ENCODE assay signal across 14 cellular contexts in genomic region chr15:44715797-44716334, GRCh38.
DNase-seq lines count a peak whose midpoint lies in the region; ATAC-seq and TF ChIP-seq lines count a peak whose summit lies in the region.
"Had no signal": no experiment of that assay in that cellular context is flagged by ENCODE, and none has a peak within 500 bp of the region (broad histone marks: within the 10 kb centered on the region; RNA-seq: fewer than 3 reads in every experiment).

No MANE protein-coding gene starts in this region.

- H3K36me3 ChIP-seq in MM.1S (replicated peaks; ENCODE audit: insufficient read depth, low read length), result peaks cover 32% of the 10 kb centered on the region

- H3K27ac ChIP-seq in MM.1S (ENCODE audit: low read length), result no peak overlapping the region
- H3K27ac ChIP-seq: parathyroid adenoma had no signal

- H3F3A ChIP-seq in MM.1S (ENCODE audit: insufficient read depth, low read length), result peaks cover 81% of the 10 kb centered on the region

- H3K4me3 Mint-ChIP-seq in activated naive CD4-positive, alpha-beta T cell treated with anti-CD3 and anti-CD28 coated beads, Interleukin-2, amount 10 ng/mL, durations not matched to agents 7 days and 5 days, result peak overlapping the region; percentile 99
- H3K4me3 Mint-ChIP-seq in dendritic cell treated with granulocyte-macrophage colony-stimulating factor and Interleukin-4, amounts not matched to agents 40 ng/mL and 50 ng/mL, for 4 days, result peak overlapping the region; percentile 18
- peak overlapping the region; percentile 99 for H3K4me3 Mint-ChIP-seq in stimulated activated effector memory CD8-positive, alpha-beta T cell treated with anti-CD3 and anti-CD28 coated beads, Interleukin-12 subunit alpha, Interleukin-12 subunit beta, amount 100 ng/mL, for 72 hours
- H3K4me3 Mint-ChIP-seq: GM23338, WTC11 had no signal

- H3K79me2 ChIP-seq in MM.1S (ENCODE audit: low read length), result peaks cover 57% of the 10 kb centered on the region
- H3K79me2 ChIP-seq: parathyroid adenoma had no signal

- peaks cover 65% of the 10 kb centered on the region for H3K4me1 ChIP-seq in MM.1S (ENCODE audit: low read length)
- H3K4me1 ChIP-seq: parathyroid adenoma had no signal

- H3K9me3 ChIP-seq in MM.1S (replicated peaks; ENCODE audit: insufficient read depth, low read length), result no peaks in the 10 kb centered on the region

- H3K9ac ChIP-seq in MM.1S (ENCODE audit: low read length), result no peak overlapping the region
- H3K9ac ChIP-seq: parathyroid adenoma had no signal

- peaks cover 83% of the 10 kb centered on the region for H3K36me3 Mint-ChIP-seq in activated naive CD4-positive, alpha-beta T cell treated with anti-CD3 and anti-CD28 coated beads, Interleukin-2, amount 10 ng/mL, durations not matched to agents 7 days and 5 days
- H3K36me3 Mint-ChIP-seq in dendritic cell treated with granulocyte-macrophage colony-stimulating factor and Interleukin-4, amounts not matched to agents 40 ng/mL and 50 ng/mL, for 4 days (ENCODE audit: low read depth), result peaks cover 93% of the 10 kb centered on the region
- H3K36me3 Mint-ChIP-seq in stimulated activated effector memory CD8-positive, alpha-beta T cell treated with anti-CD3 and anti-CD28 coated beads, Interleukin-12 subunit alpha, Interleukin-12 subunit beta, amount 100 ng/mL, for 72 hours, result peaks cover 100% of the 10 kb centered on the region

- H2AFZ ChIP-seq in MM.1S (ENCODE audit: low read length), result no peak overlapping the region
- H2AFZ ChIP-seq: GM23338, parathyroid adenoma had no signal

- H3K4me1 Mint-ChIP-seq in activated naive CD4-positive, alpha-beta T cell treated with anti-CD3 and anti-CD28 coated beads, Interleukin-2, amount 10 ng/mL, durations not matched to agents 7 days and 5 days, result peaks cover 63% of the 10 kb centered on the region
- peaks cover 36% of the 10 kb centered on the region for H3K4me1 Mint-ChIP-seq in dendritic cell treated with granulocyte-macrophage colony-stimulating factor and Interleukin-4, amounts not matched to agents 40 ng/mL and 50 ng/mL, for 4 days (ENCODE audit: low read depth)
- peaks cover 85% of the 10 kb centered on the region for H3K4me1 Mint-ChIP-seq in stimulated activated effector memory CD8-positive, alpha-beta T cell treated with anti-CD3 and anti-CD28 coated beads, Interleukin-12 subunit alpha, Interleukin-12 subunit beta, amount 100 ng/mL, for 72 hours

- intact Hi-C loops in dendritic cell treated with granulocyte-macrophage colony-stimulating factor and Interleukin-4, amounts not matched to agents 40 ng/mL and 50 ng/mL, for 4 days (cut with micrococcal nuclease), result no loop called here

- no peak for ATAC-seq in stimulated activated effector memory CD8-positive, alpha-beta T cell treated with anti-CD3 and anti-CD28 coated beads, Interleukin-12 subunit alpha, Interleukin-12 subunit beta, amount 100 ng/mL, for 72 hours
- ATAC-seq in HG02588 (IDR thresholded peaks at IDR 0.05; ENCODE audit: unreplicated experiment), result no peak
- ATAC-seq: esophagus mucosa, GM23338, WTC11 had no signal

- H3K27me3 ChIP-seq in MM.1S (replicated peaks; ENCODE audit: insufficient read depth, low read length), result no peaks in the 10 kb centered on the region

- H3K27me3 Mint-ChIP-seq in activated naive CD4-positive, alpha-beta T cell treated with anti-CD3 and anti-CD28 coated beads, Interleukin-2, amount 10 ng/mL, durations not matched to agents 7 days and 5 days, result peaks cover 18% of the 10 kb centered on the region
- H3K27me3 Mint-ChIP-seq in dendritic cell treated with granulocyte-macrophage colony-stimulating factor and Interleukin-4, amounts not matched to agents 40 ng/mL and 50 ng/mL, for 4 days, result no peaks in the 10 kb centered on the region

- CTCF ChIA-PET in activated naive CD4-positive, alpha-beta T cell treated with anti-CD3 and anti-CD28 coated beads, Interleukin-2, amount 10 ng/mL, durations not matched to agents 7 days and 5 days (lab: Charles Lee), result interaction anchor here (1.1 to 13.2 kb wide), 3 partner anchors 16 to 98 kb away, joined by 3 to 282 read pairs (median 168); partner anchors contain the start of genes SPG11 and TRIM69

- no peak for DNase-seq in activated naive CD4-positive, alpha-beta T cell treated with anti-CD3 and anti-CD28 coated beads, Interleukin-2, amount 10 ng/mL, durations not matched to agents 7 days and 5 days
- DNase-seq in activated naive CD4-positive, alpha-beta T cell treated with anti-CD3 and anti-CD28 coated beads, Interleukin-2, amount 50 U/mL, for 16 hours, result no peak
- peak; percentile 2 for DNase-seq in MM.1S
- DNase-seq in stimulated activated effector memory CD8-positive, alpha-beta T cell treated with anti-CD3 and anti-CD28 coated beads, Interleukin-12 subunit alpha, Interleukin-12 subunit beta, amount 100 ng/mL, for 72 hours (ENCODE audit: low spot score in 2 of 2), result no peak
- DNase-seq in SW 1271 (lab: John Stamatoyannopoulos, UW), result no peak
- DNase-seq in NK-92 treated with Interleukin-12 subunit alpha and Interleukin-12 subunit beta, amount 100 ng/mL, for 24 hours (lab: John Stamatoyannopoulos, UW), result no peak
- DNase-seq: NCI-H2107 had no signal

- peak overlapping the region; percentile 100 for H3K27ac Mint-ChIP-seq in activated naive CD4-positive, alpha-beta T cell treated with anti-CD3 and anti-CD28 coated beads, Interleukin-2, amount 10 ng/mL, durations not matched to agents 7 days and 5 days
- peak overlapping the region; percentile 99 for H3K27ac Mint-ChIP-seq in dendritic cell treated with granulocyte-macrophage colony-stimulating factor and Interleukin-4, amounts not matched to agents 40 ng/mL and 50 ng/mL, for 4 days
- peak overlapping the region; percentile 100 for H3K27ac Mint-ChIP-seq in stimulated activated effector memory CD8-positive, alpha-beta T cell treated with anti-CD3 and anti-CD28 coated beads, Interleukin-12 subunit alpha, Interleukin-12 subunit beta, amount 100 ng/mL, for 72 hours
- H3K27ac Mint-ChIP-seq: GM23338, WTC11 had no signal

- H4K20me1 ChIP-seq in MM.1S (ENCODE audit: insufficient read depth, low read length), result peaks cover 44% of the 10 kb centered on the region

- no peaks in the 10 kb centered on the region for H3K9me3 Mint-ChIP-seq in activated naive CD4-positive, alpha-beta T cell treated with anti-CD3 and anti-CD28 coated beads, Interleukin-2, amount 10 ng/mL, durations not matched to agents 7 days and 5 days
- no peaks in the 10 kb centered on the region for H3K9me3 Mint-ChIP-seq in dendritic cell treated with granulocyte-macrophage colony-stimulating factor and Interleukin-4, amounts not matched to agents 40 ng/mL and 50 ng/mL, for 4 days
- no peaks in the 10 kb centered on the region for H3K9me3 Mint-ChIP-seq in stimulated activated effector memory CD8-positive, alpha-beta T cell treated with anti-CD3 and anti-CD28 coated beads, Interleukin-12 subunit alpha, Interleukin-12 subunit beta, amount 100 ng/mL, for 72 hours
- H3K9me3 Mint-ChIP-seq: GM23338, WTC11 had no signal

- no peak overlapping the region for H3K4me2 ChIP-seq in MM.1S (ENCODE audit: low read depth, low read length)
- H3K4me2 ChIP-seq: GM23338 had no signal

- H3K9me2 ChIP-seq in MM.1S (replicated peaks; ENCODE audit: insufficient read depth, low read length), result no peaks in the 10 kb centered on the region

- no peak for TF ChIP-seq CTCF in MM.1S (IDR thresholded peaks at IDR 0.05; ENCODE audit: low read length)

- H3K4me3 ChIP-seq in MM.1S (ENCODE audit: low read length), result no peak overlapping the region
- H3K4me3 ChIP-seq: GM23338, lung had no signal

Comparison
In these comparisons a context has a peak if more than half of its experiments do, and no peak if none do; other contexts are left out.
1. H3K4me3 Mint-ChIP-seq: peak in every context shown above with its lines; median percentile 99 in activated naive CD4-positive, alpha-beta T cell treated with anti-CD3 and anti-CD28 coated beads, Interleukin-2, amount 10 ng/mL, durations not matched to agents 7 days and 5 days; 99 in stimulated activated effector memory CD8-positive, alpha-beta T cell treated with anti-CD3 and anti-CD28 coated beads, Interleukin-12 subunit alpha, Interleukin-12 subunit beta, amount 100 ng/mL, for 72 hours; 18 in dendritic cell treated with granulocyte-macrophage colony-stimulating factor and Interleukin-4, amounts not matched to agents 40 ng/mL and 50 ng/mL, for 4 days.